30 cellular contexts compared by ENCODE assay signal in the genomic region with DNA sequence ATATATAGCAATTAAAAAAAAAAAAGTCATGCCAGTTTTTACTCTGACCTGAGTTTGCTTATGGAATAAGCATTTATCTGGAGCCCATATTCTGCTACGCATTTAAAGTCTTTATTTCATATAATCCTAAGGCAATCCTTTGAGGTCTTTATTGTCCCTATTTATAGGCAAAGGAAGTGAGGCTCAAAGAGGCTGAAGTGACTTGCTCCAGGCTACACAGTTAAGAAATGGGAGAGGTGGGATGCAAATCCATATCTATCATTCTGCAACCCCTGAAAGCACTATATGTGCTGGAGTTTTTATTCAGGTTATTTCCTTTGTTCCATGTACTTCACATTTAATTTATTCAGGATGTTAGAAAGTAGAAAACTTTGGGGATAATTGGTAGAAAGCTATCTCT. TPM values are rescaled to one million over a fixed set of nuclear protein-coding genes. Genes with fewer than 3 reads are reported as not detected.
"Had no signal": no experiment of that assay in that cellular context is flagged by ENCODE, and none has a peak within 500 bp of the region (broad histone marks: within the 10 kb centered on the region; RNA-seq: fewer than 3 reads in every experiment).

No MANE protein-coding gene starts in this region.

- H3K9me3 ChIP-seq: ovary, psoas muscle, right lobe of liver, spleen, suprapubic skin, testis, tibial artery, upper lobe of left lung, vagina had no signal

- H3K36me3 ChIP-seq: neural progenitor cell, ovary, right lobe of liver, suprapubic skin, tibial artery, upper lobe of left lung, vagina had no signal

- H3K27ac ChIP-seq: neural progenitor cell, ovary, parathyroid adenoma, right lobe of liver, skin epidermis, spleen, suprapubic skin, testis, tibial artery, upper lobe of left lung, vagina had no signal

- H3K9ac ChIP-seq: neural progenitor cell, parathyroid adenoma had no signal

- H3K4me3 ChIP-seq: neural progenitor cell, ovary, psoas muscle, right lobe of liver, skin epidermis, smooth muscle cell, spleen, suprapubic skin, testis, tibial artery, upper lobe of left lung, vagina had no signal

- H3K27me3 ChIP-seq: neural progenitor cell, ovary, right lobe of liver, spleen, suprapubic skin, testis, tibial artery, upper lobe of left lung, vagina had no signal

- FAIRE-seq: urothelium cell line had no signal

- DNase-seq: naive thymus-derived CD4-positive, alpha-beta T cell; natural killer cell; occipital lobe; ovary; posterior cingulate gyrus; psoas muscle; right cardiac atrium; right lobe of liver; spleen; stimulated activated CD4-positive, alpha-beta T cell treated with anti-CD3 and anti-CD28 coated beads, Interleukin-12 subunit alpha, Interleukin-12 subunit beta, amount 100 ng/mL, for 4 hours; stimulated activated CD4-positive, alpha-beta T cell treated with anti-CD3 and anti-CD28 coated beads, Interleukin-1b, Interleukin-23, amount 100 ng/mL, for 48 hours; stimulated activated CD4-positive, alpha-beta T cell treated with anti-CD3 and anti-CD28 coated beads, Interleukin-4, amount 100 ng/mL, for 1 hour; stimulated activated CD4-positive, alpha-beta T cell treated with anti-CD3 and anti-CD28 coated beads, Interleukin-4, amount 100 ng/mL, for 4 hours; stimulated activated CD8-positive, alpha-beta memory T cell treated with anti-CD3 and anti-CD28 coated beads, Interleukin-4, amount 100 ng/mL, for 48 hours; stimulated activated naive CD4-positive, alpha-beta T cell; stimulated activated naive CD8-positive, alpha-beta T cell treated with anti-CD3 and anti-CD28 coated beads, Interleukin-15, amount 100 ng/mL, for 72 hours; stimulated activated naive CD8-positive, alpha-beta T cell treated with anti-CD3 and anti-CD28 coated beads, Interleukin-15, Interleukin-2, amounts not matched to agents 100 U/mL and 50 U/mL, for 24 hours; substantia nigra; testis; tibial artery; trophoblast cell; upper lobe of left lung had no signal

- H3K4me1 ChIP-seq: right lobe of liver had no signal

RNA-seq across cellular contexts. Expression of a gene that starts 33.0 kb away (rescaled TPM):
- total RNA-seq: psoas muscle, ureter had no signal
